ENCODE assay signal across 17 cellular contexts in genomic region chr17:6543079-6544010, GRCh38. TPM values are rescaled to one million over a fixed set of nuclear protein-coding genes. Genes with fewer than 3 reads are reported as not detected.
DNase-seq lines count a peak whose midpoint lies in the region; FAIRE-seq and TF ChIP-seq lines count a peak whose summit lies in the region.
"Had no signal": no experiment of that assay in that cellular context is flagged by ENCODE, and none has a peak within 500 bp of the region (broad histone marks: within the 10 kb centered on the region; RNA-seq: fewer than 3 reads in every experiment).

No MANE protein-coding gene starts in this region.

- no peak for TF ChIP-seq CTCF in bronchial epithelial cell (IDR thresholded peaks at IDR 0.05; ENCODE audit: insufficient read depth, low read length, severe bottlenecking)
- TF ChIP-seq CTCF in kidney (IDR thresholded peaks at IDR 0.05; ENCODE audit: borderline replicate concordance, extremely low read depth, insufficient read depth), result no peak
- TF ChIP-seq CTCF in spleen (IDR thresholded peaks at IDR 0.05 in 8 of 11, conservative IDR thresholded peaks at IDR 0.05 in 3 of 11), result no peak

- in situ Hi-C loops in G401 (cut with HindIII; ENCODE audit: low sequenced_read_pairs), result no loop called here

- H3K27ac ChIP-seq in kidney (ENCODE audit: low read depth in 2 of 2, low read length in 2 of 2) (no peak overlapping the region), spleen (peak overlapping the region in 5 of 8 donors; percentile 31 to 59 (median 46))
- H3K27ac ChIP-seq: C4-2B had no signal

- 66 to 83% (median 73%) methylated on average over 15 to 16 of the region's 16 CpGs for WGBS in spleen, 5 donors

- H3K27me3 ChIP-seq in bronchial epithelial cell (ENCODE audit: control insufficient read depth, insufficient read depth, low read length) (no peaks in the 10 kb centered on the region), spleen (replicated peaks in 1 of 7) (no peaks in the 10 kb centered on the region)

- no peaks in the 10 kb centered on the region for H3K9me3 ChIP-seq in kidney (ENCODE audit: control insufficient read depth in 1 of 2, low read length in 2 of 2)
- H3K9me3 ChIP-seq in spleen, result peaks cover 0 to 12% (median 10%) of the 10 kb centered on the region in 8 donors
- H3K9me3 ChIP-seq: Caco-2 had no signal

- H3K4me1 ChIP-seq in kidney (ENCODE audit: control insufficient read depth in 1 of 2, insufficient read depth in 1 of 2, low read depth in 1 of 2, low read length in 2 of 2), result peaks cover 0 to under 1% of the 10 kb centered on the region in 2 donors
- peaks cover 4 to 63% (median 18%) of the 10 kb centered on the region in 6 donors for H3K4me1 ChIP-seq in spleen
- H3K4me1 ChIP-seq: Caco-2 had no signal

- H3K4me3 ChIP-seq in bronchial epithelial cell (ENCODE audit: low read depth, low read length) (no peak overlapping the region), kidney (ENCODE audit: low read length in 2 of 2) (no peak overlapping the region), spleen (no peak overlapping the region)
- H3K4me3 ChIP-seq: GM23338 had no signal

- FAIRE-seq in bronchial epithelial cell (lab: Jason Lieb, UNC) (peak; percentile 73), kidney (lab: Jason Lieb, UNC) (no peak)
- FAIRE-seq: D721Med, GM12892, GM18507, H54 had no signal

- no peak for TF ChIP-seq POLR2A in spleen (IDR thresholded peaks at IDR 0.05)

- intact Hi-C loops in kidney (cut with DNase I) (no loop called here), spleen (cut with DNase I; ENCODE audit: low total_unique reads) (no loop called here)

- no peak overlapping the region for H3K9ac ChIP-seq in kidney (ENCODE audit: low read length in 2 of 2)

- H3K36me3 ChIP-seq in bronchial epithelial cell (ENCODE audit: control insufficient read depth, insufficient read depth, low read length), result peaks cover 7% of the 10 kb centered on the region
- H3K36me3 ChIP-seq in kidney (ENCODE audit: control insufficient read depth in 1 of 2, insufficient read depth in 2 of 2, low read length in 2 of 2), result no peaks in the 10 kb centered on the region
- peaks cover 0 to 68% (median 0%) of the 10 kb centered on the region in 6 donors for H3K36me3 ChIP-seq in spleen

- DNase-seq in G401 (ENCODE audit: low spot score) (peak; percentile 90), bronchial epithelial cell (ENCODE audit: low read depth) (no peak), kidney (peak; percentile 33), spleen (peak; percentile 61), NCI-H510A (lab: John Stamatoyannopoulos, UW) (no peak), superior temporal gyrus (ENCODE audit: extremely low spot score) (no peak)
- DNase-seq in effector CD4-positive, alpha-beta T cell, result no peak
- DNase-seq: Caco-2; CD4-positive, alpha-beta T cell; GDM1; HFFc6 had no signal

RNA-seq across cellular contexts. Expression of gene PITPNM3, which starts 13.0 kb away (rescaled TPM):
- total RNA-seq in G401 (2014; rRNA removed; shearing (Covaris generic)), result 0.92 and 2.1 TPM in 2 replicates
- total RNA-seq in bronchial epithelial cell (25.0 and 42.9 TPM in 2 replicates), kidney (9.1 TPM), spleen (100 to 1,000 TPM in 6 of 7 donors, 10 to 100 TPM in 1; 51.9 to 215 (median 140) TPM)
- polyA plus RNA-seq in kidney (ENCODE audit: insufficient read depth, low read depth, low replicate concordance) (1.8 TPM), spleen (10 to 100 TPM in 1 of 3 donors, 1 to 10 TPM in 2; 5.4 to 63.3 (median 9.1) TPM)

Comparison
In these comparisons a context has a peak if more than half of its experiments do, and no peak if none do; other contexts are left out.
1. DNase-seq: peak in G401 (single experiment), kidney (single experiment) and spleen (single experiment); none in bronchial epithelial cell (single experiment), NCI-H510A (single experiment), superior temporal gyrus (single experiment) and effector CD4-positive, alpha-beta T cell (single experiment).
2. H3K27ac ChIP-seq: peak in spleen (5 of 8); none in kidney (0 of 2).